8 cellular contexts compared by ENCODE assay signal in genomic region chr5:155998258-155998657, GRCh38.
"Had no signal": no experiment of that assay in that cellular context is flagged by ENCODE, and none has a peak within 500 bp of the region (broad histone marks: within the 10 kb centered on the region; RNA-seq: fewer than 3 reads in every experiment).

No MANE protein-coding gene starts in this region.

- H3K4me1 Mint-ChIP-seq: IgD-negative memory B cell had no signal

- H3K36me3 ChIP-seq: HAP-1 had no signal

- H3K27me3 Mint-ChIP-seq: IgD-negative memory B cell had no signal

- H3K4me3 ChIP-seq: GM23338, HAP-1 had no signal

- H2AFZ ChIP-seq: GM23338 had no signal

- H3K4me2 ChIP-seq: GM23338 had no signal

- H3K4me3 Mint-ChIP-seq: GM23338, HFFc6, IgD-negative memory B cell had no signal

- DNase-seq: H7, HFFc6, KG1 had no signal

- H3K27ac ChIP-seq: HL-60 had no signal

- H3K27ac Mint-ChIP-seq: GM23338, HFFc6, IgD-negative memory B cell had no signal

- ATAC-seq: GM23338, HCT116 had no signal

- H3K9me3 ChIP-seq: HAP-1 had no signal

- H3K4me1 ChIP-seq: HAP-1 had no signal

- H3K9me3 Mint-ChIP-seq: GM23338, IgD-negative memory B cell had no signal
